8 cellular contexts compared by ENCODE assay signal in the genomic region with DNA sequence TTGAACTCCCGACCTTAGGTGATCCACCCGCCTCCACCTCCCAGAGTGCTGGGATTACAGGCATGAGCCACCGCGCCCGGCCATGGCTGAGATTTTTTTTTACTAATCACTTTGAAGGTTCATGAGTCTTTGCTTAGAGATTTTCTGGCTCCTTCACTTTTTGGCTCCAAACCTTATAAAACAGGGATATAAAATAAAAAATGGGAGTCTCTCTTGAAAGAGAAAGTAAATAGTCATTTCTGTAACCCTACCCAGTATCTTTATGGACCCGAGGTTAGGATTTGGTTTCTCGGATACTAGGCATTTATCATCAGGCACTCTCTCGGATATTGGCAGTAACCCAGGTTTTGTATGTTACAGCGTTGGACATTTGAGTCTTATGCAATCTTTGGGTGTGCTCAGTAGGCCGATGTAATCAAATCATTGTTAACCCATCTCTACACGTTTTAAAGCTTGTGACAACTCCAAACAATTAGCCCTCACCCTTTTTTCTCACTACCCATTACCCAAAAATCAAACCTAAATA. TPM values are rescaled to one million over a fixed set of nuclear protein-coding genes. Genes with fewer than 3 reads are reported as not detected.
A peak's percentile ranks its signal among the peaks of the same experiment; 100 is the strongest.
DNase-seq lines count a peak whose midpoint lies in the region; ATAC-seq, FAIRE-seq and TF ChIP-seq lines count a peak whose summit lies in the region.

No MANE protein-coding gene starts in this region.

- intact Hi-C loops in activated naive CD4-positive, alpha-beta T cell treated with anti-CD3 and anti-CD28 coated beads for 36 hours (cut with micrococcal nuclease), result no loop called here

- H3K4me1 ChIP-seq in A549, result peaks cover 16% of the 10 kb centered on the region; the same call in 2 of the 3 replicates
- peaks cover 0 to 3% (median 0%) of the 10 kb centered on the region in 4 donors for H3K4me1 ChIP-seq in liver (ENCODE audit: control insufficient read depth in 4 of 4, insufficient read depth in 4 of 4, low read length in 3 of 4)

- CTCF ChIA-PET in A549 (lab: Yijun Ruan, JAX), result interaction anchor here (0.8 to 1.4 kb wide), 3 partner anchors 9 to 97 kb away, joined by 3 to 8 read pairs (median 4); a partner anchor contains a TSS
- CTCF ChIA-PET in activated naive CD4-positive, alpha-beta T cell treated with anti-CD3 and anti-CD28 coated beads for 36 hours (lab: Charles Lee), result no interaction called here

- peak in 1 of 2 experiments; percentile 40; a peak in 2 of 6 replicates for ATAC-seq in A549
- ATAC-seq in GM18502 (IDR thresholded peaks at IDR 0.05; ENCODE audit: poor library complexity, unreplicated experiment), result no peak

- TF ChIP-seq RAD21 in A549 (conservative IDR thresholded peaks at IDR 0.05 in 1 of 2, IDR thresholded peaks at IDR 0.05 in 1 of 2) (no peak), liver (IDR thresholded peaks at IDR 0.05) (no peak)

- POLR2A ChIA-PET in A549 (lab: Yijun Ruan, JAX), result interaction anchor here (0.6 kb wide), 1 partner anchor 24 kb away, joined by 3 read pairs; no protein-coding TSS in a partner anchor

- peak overlapping the region in 2 of 5 experiments; percentile 35 to 47 for H3K4me3 Mint-ChIP-seq in brain
- H3K4me3 Mint-ChIP-seq in activated naive CD4-positive, alpha-beta T cell treated with anti-CD3 and anti-CD28 coated beads for 36 hours, result no peak overlapping the region

- H3K9me3 ChIP-seq in A549 (no peaks in the 10 kb centered on the region), liver (ENCODE audit: control insufficient read depth in 4 of 4, low read length in 3 of 4) (no peaks in the 10 kb centered on the region)

- no peak overlapping the region for H3K9ac ChIP-seq in liver (ENCODE audit: low read depth in 1 of 2, low read length in 2 of 2)

- H3K4me1 Mint-ChIP-seq in brain, result peaks cover 57% of the 10 kb centered on the region
- peaks cover 12% of the 10 kb centered on the region for H3K4me1 Mint-ChIP-seq in activated naive CD4-positive, alpha-beta T cell treated with anti-CD3 and anti-CD28 coated beads for 36 hours (ENCODE audit: low read depth)

- H3K4me2 ChIP-seq in A549, result peak overlapping the region; percentile 32

- TF ChIP-seq EP300 in A549 (IDR thresholded peaks at IDR 0.05), result no peak

- no peaks in the 10 kb centered on the region for H3K27me3 ChIP-seq in liver (ENCODE audit: control insufficient read depth in 4 of 4, insufficient read depth in 4 of 4, low read length in 3 of 4)

- TF ChIP-seq POLR2A in A549 (IDR thresholded peaks at IDR 0.05; ENCODE audit: low read length), result no peak

- H3K9me3 Mint-ChIP-seq in brain, result no peaks in the 10 kb centered on the region
- no peaks in the 10 kb centered on the region for H3K9me3 Mint-ChIP-seq in activated naive CD4-positive, alpha-beta T cell treated with anti-CD3 and anti-CD28 coated beads for 36 hours

- FAIRE-seq in A549 (lab: Jason Lieb, UNC) (no peak), D721Med (lab: Jason Lieb, UNC) (no peak)

- WGBS in A549 (ENCODE audit: missing lambda C conversion rate), result 44% methylated on average over 11 of the region's 11 CpGs
- 38% methylated on average over 11 of the region's 11 CpGs for WGBS in liver

- no peak for TF ChIP-seq CTCF in A549 (IDR thresholded peaks at IDR 0.05)
- no peak for TF ChIP-seq CTCF in brain (conservative IDR thresholded peaks at IDR 0.05)
- TF ChIP-seq CTCF in liver (IDR thresholded peaks at IDR 0.05; ENCODE audit: low read depth, low read length, missing input control), result no peak
- no peak for TF ChIP-seq CTCF in D721Med (IDR thresholded peaks at IDR 0.05; ENCODE audit: insufficient read depth, missing control alignments)

- no peaks in the 10 kb centered on the region for H3K27me3 Mint-ChIP-seq in brain
- H3K27me3 Mint-ChIP-seq in activated naive CD4-positive, alpha-beta T cell treated with anti-CD3 and anti-CD28 coated beads for 36 hours (ENCODE audit: low read depth), result no peaks in the 10 kb centered on the region

- H3K27ac ChIP-seq in A549 (peak overlapping the region in 1 of 2 experiments; percentile 5; a peak in 1 of 6 replicates), liver (ENCODE audit: low read depth in 1 of 2, low read length in 2 of 2) (no peak overlapping the region)

- no peaks in the 10 kb centered on the region for H3K36me3 ChIP-seq in liver (ENCODE audit: control insufficient read depth in 4 of 4, insufficient read depth in 3 of 4, low read depth in 1 of 4, low read length in 3 of 4)

- DNase-seq in A549 (ENCODE audit: low read depth in 1 of 2, low spot score in 1 of 2) (peak in 1 of 2 experiments; percentile 17), LHCN-M2 (ENCODE audit: low read depth) (peak; percentile 84), D721Med (ENCODE audit: insufficient read length, low spot score) (no peak)
- no peak for DNase-seq in activated naive CD4-positive, alpha-beta T cell treated with anti-CD3 and anti-CD28 coated beads, Interleukin-2, amount 50 U/mL, for 16 hours
- DNase-seq in activated naive CD4-positive, alpha-beta T cell treated with anti-CD3 and anti-CD28 coated beads for 36 hours, result no peak

- H3K4me3 ChIP-seq in A549, result no peak overlapping the region
- H3K4me3 ChIP-seq in liver (ENCODE audit: low read depth in 1 of 3, low read length in 3 of 3), result no peak overlapping the region

- peaks cover 10% of the 10 kb centered on the region for H3K36me3 Mint-ChIP-seq in brain
- no peaks in the 10 kb centered on the region for H3K36me3 Mint-ChIP-seq in activated naive CD4-positive, alpha-beta T cell treated with anti-CD3 and anti-CD28 coated beads for 36 hours (ENCODE audit: low read depth)

- peak overlapping the region in 4 of 5 experiments; percentile 48 to 81 (median 66) for H3K27ac Mint-ChIP-seq in brain
- no peak overlapping the region for H3K27ac Mint-ChIP-seq in activated naive CD4-positive, alpha-beta T cell treated with anti-CD3 and anti-CD28 coated beads for 36 hours

TF ChIP-seq in A549, 52 proteins besides CTCF, POLR2A, EP300 and RAD21:
- TF ChIP-seq, protein P1, sequence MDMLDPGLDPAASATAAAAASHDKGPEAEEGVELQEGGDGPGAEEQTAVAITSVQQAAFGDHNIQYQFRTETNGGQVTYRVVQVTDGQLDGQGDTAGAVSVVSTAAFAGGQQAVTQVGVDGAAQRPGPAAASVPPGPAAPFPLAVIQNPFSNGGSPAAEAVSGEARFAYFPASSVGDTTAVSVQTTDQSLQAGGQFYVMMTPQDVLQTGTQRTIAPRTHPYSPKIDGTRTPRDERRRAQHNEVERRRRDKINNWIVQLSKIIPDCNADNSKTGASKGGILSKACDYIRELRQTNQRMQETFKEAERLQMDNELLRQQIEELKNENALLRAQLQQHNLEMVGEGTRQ (IDR thresholded peaks at IDR 0.05), result no peak
- TF ChIP-seq ESRRA (IDR thresholded peaks at IDR 0.05; ENCODE audit: borderline replicate concordance, low read length) (no peak), CEBPB (IDR thresholded peaks at IDR 0.05) (peak; percentile 74 to 79; a peak in 2 of 4 replicates), NFE2L2 (conservative IDR thresholded peaks at IDR 0.05; ENCODE audit: low read length) (no peak)
TF ChIP-seq in A549: peak in this region for 1.

TF ChIP-seq in liver, 16 proteins besides CTCF, POLR2A, EP300 and RAD21:
- TF ChIP-seq HNF4G (IDR thresholded peaks at IDR 0.05) (no peak), SP1 (IDR thresholded peaks at IDR 0.05) (peak; percentile 13)

RNA-seq across cellular contexts. Expression of a gene that starts 25.3 kb away (rescaled TPM):
- 13.3 and 20.4 TPM in 2 replicates for polyA plus RNA-seq in A549 (2011; rRNA removed)
- 12.7 and 14.5 TPM in 2 replicates for polyA plus RNA-seq in A549 (2012; cell fraction: cytosol; rRNA removed)
- 16.5 and 22.0 TPM in 2 replicates for polyA plus RNA-seq in A549 (2012; cell fraction: nucleus; rRNA removed)
- 16.1 to 22.6 TPM (median 19.8 TPM) in 3 replicates for polyA plus RNA-seq in A549 (2017; fragmentation: RNase III; extraction: RNeasy Plus Mini Kit Qiagen cat#74134 plus additional on column Dnase treatment)
- 22.3 and 22.9 TPM in 2 replicates for polyA minus RNA-seq in A549 (2011; rRNA and poly(A)+ RNA removed)
- 40.4 and 98.0 TPM in 2 replicates for total RNA-seq in LHCN-M2 (2014; rRNA removed)
- 33.2 TPM for polyA plus RNA-seq in LHCN-M2 (2012)
- 298 TPM for polyA plus RNA-seq in brain (ENCODE audit: insufficient read depth, low read depth, low replicate concordance)
- total RNA-seq in liver, result 1 to 10 TPM; 1.7 to 4.6 TPM
- 1 to 10 TPM; 2.2 to 2.3 TPM for polyA plus RNA-seq in liver
- 10 to 100 TPM; 17.4 to 17.8 TPM for total RNA-seq in activated naive CD4-positive, alpha-beta T cell treated with anti-CD3 and anti-CD28 coated beads for 36 hours
